Comparison of ENCODE assay signal across 8 cellular contexts in the genomic region with DNA sequence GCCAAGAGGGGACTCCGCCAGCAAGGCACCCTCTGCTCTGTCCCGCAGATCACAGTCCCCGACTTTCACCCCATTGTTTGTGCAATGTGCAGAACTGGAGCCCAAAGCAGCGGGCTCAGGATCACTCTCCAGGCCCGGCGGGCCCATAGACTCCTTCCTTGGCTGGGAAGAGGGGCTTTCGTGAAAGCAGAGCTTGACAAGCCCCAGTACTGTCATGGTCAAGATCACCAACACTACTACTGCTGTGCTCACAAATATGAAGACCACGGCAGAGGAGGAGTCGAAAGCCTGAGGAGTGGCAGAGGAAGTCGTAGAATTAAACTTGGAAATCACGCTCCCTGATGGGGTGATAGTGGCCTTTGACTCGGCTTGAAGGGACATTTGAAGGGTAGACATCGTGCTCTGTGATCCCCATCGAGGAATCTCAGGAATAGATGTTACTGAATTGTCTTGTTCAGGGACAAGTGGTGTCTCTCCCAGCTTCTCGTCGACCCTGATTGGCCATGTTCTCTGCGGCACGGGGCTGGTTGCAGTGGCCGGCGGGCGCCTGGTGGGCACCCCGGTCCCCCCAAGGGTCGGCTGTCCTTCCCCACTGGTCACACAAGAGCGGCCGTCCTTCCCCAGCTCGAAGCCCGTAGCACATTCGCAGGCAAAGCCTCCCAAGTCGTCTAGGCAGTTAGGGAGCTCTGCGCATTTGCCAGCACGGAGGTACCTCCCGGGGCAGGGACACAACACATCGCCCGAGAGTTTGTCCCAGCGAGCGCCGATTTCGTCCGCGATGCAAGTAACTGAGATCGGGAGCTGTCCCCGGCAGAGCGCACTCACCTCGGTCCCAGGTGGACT. TPM values are rescaled to one million over a fixed set of nuclear protein-coding genes. Genes with fewer than 3 reads are reported as not detected.
A peak's percentile ranks its signal among the peaks of the same experiment; 100 is the strongest.
DNase-seq lines count a peak whose midpoint lies in the region; ATAC-seq and TF ChIP-seq lines count a peak whose summit lies in the region.

No MANE protein-coding gene starts in this region.

- dilution Hi-C loops in IMR-90 (cut with HindIII; ENCODE audit: low sequenced_read_pairs, unreplicated experiment), result no loop called here

- 0 out of 2 replicates have a peak overlapping the region, but pooled peaks have one; percentile 31 for H4K5ac ChIP-seq in IMR-90 (ENCODE audit: low read depth, low read length)

- ATAC-seq in IMR-90 (ENCODE audit: low read depth) (no peak), HG02973 (IDR thresholded peaks at IDR 0.05; ENCODE audit: unreplicated experiment) (no peak)
- ATAC-seq in stimulated activated naive CD8-positive, alpha-beta T cell treated with anti-CD3 and anti-CD28 coated beads, Interleukin-15, Interleukin-2, amounts not matched to agents 100 U/mL and 50 U/mL, for 24 hours, result no peak

- in situ Hi-C loops in IMR-90 (cut with MboI; ENCODE audit: low sequenced_read_pairs), result no loop called here

- H3K4me3 ChIP-seq in IMR-90 (ENCODE audit: insufficient read depth, low read depth, low read length) (peak overlapping the region; percentile 31), colonic mucosa (no peak overlapping the region)

- TF ChIP-seq RAD21 in IMR-90 (IDR thresholded peaks at IDR 0.05; ENCODE audit: low read length), result no peak

- DNase-seq in IMR-90 (no peak), colonic mucosa (no peak), kidney glomerular epithelial cell (lab: John Stamatoyannopoulos, UW) (peak; percentile 2), AML-193 (lab: John Stamatoyannopoulos, UW) (no peak), posterior vena cava (ENCODE audit: low spot score) (no peak)
- DNase-seq in stimulated activated naive CD8-positive, alpha-beta T cell treated with anti-CD3 and anti-CD28 coated beads, Interleukin-15, Interleukin-2, amounts not matched to agents 100 U/mL and 50 U/mL, for 24 hours, result peak; percentile 4
- no peak for DNase-seq in activated CD8-positive, alpha-beta memory T cell treated with anti-CD3 and anti-CD28 coated beads for 24 hours

- H4K91ac ChIP-seq in IMR-90 (ENCODE audit: insufficient read depth, low read depth, low read length), result peak overlapping the region; percentile 32

- peak overlapping the region; percentile 46 for H3K4me2 ChIP-seq in IMR-90 (ENCODE audit: low read depth, low read length)

- peak overlapping the region; percentile 83 for H2BK120ac ChIP-seq in IMR-90 (ENCODE audit: low read depth, low read length)

- peak overlapping the region; percentile 59; the same call in 1 of the 2 replicates for H3K14ac ChIP-seq in IMR-90 (replicated peaks; ENCODE audit: low read depth, low read length)

- 30% methylated on average over 11 of the region's 44 CpGs; no CpG with 5 or more reads in 1 of the 2 experiments for WGBS in IMR-90 (ENCODE audit: extremely low coverage in 2 of 2, insufficient read length in 1 of 2), 2 experiments

- peaks cover 2% of the 10 kb centered on the region; the same call in 1 of the 2 replicates for H3K4me1 ChIP-seq in IMR-90 (ENCODE audit: control insufficient read depth, insufficient read depth, low read length)
- H3K4me1 ChIP-seq in colonic mucosa, result no peaks in the 10 kb centered on the region

- H3K79me1 ChIP-seq in IMR-90 (ENCODE audit: low read depth in 1 of 2, low read length in 2 of 2), result no peaks in the 10 kb centered on the region

- peak overlapping the region; percentile 33 to 52; a peak in 2 of 4 replicates for H4K8ac ChIP-seq in IMR-90 (ENCODE audit: low read depth in 2 of 2, low read length in 2 of 2)

- no peaks in the 10 kb centered on the region for H4K20me1 ChIP-seq in IMR-90 (ENCODE audit: insufficient read depth, low read length)

- peak overlapping the region; percentile 78; the same call in 1 of the 3 replicates for H2BK15ac ChIP-seq in IMR-90 (ENCODE audit: low read depth, low read length)

- CTCF ChIA-PET in IMR-90 (lab: Yijun Ruan, JAX), result no interaction called here

- BruUV-seq in IMR-90 (replicated peaks; lab: Mats Ljungman, UMichigan), result no TSS peak

- H3K27me3 ChIP-seq in IMR-90 (ENCODE audit: control insufficient read depth, insufficient read depth, low read length), result no peaks in the 10 kb centered on the region
- peaks cover 6% of the 10 kb centered on the region for H3K27me3 ChIP-seq in colonic mucosa

- POLR2A ChIA-PET in IMR-90 (lab: Charles Lee; ENCODE audit: unreplicated experiment), result no interaction called here

- peak overlapping the region; percentile 60 for H3K4ac ChIP-seq in IMR-90 (ENCODE audit: low read depth, low read length)

- no peaks in the 10 kb centered on the region for H3K9me1 ChIP-seq in IMR-90 (ENCODE audit: insufficient read depth, low read length)

- peak overlapping the region; percentile 76 for H2AK9ac ChIP-seq in IMR-90 (replicated peaks; ENCODE audit: low read depth, low read length, poor library complexity)

- peak overlapping the region; percentile 83 for H3K23ac ChIP-seq in IMR-90 (ENCODE audit: low read depth, low read length)

- intact Hi-C loops in IMR-90 (cut with micrococcal nuclease) (loop anchor here (5.0 kb wide), 1 partner anchor 148 kb away; no protein-coding TSS in a partner anchor), colonic mucosa (cut with DNase I) (no loop called here), posterior vena cava (cut with DNase I) (no loop called here)

- H3K56ac ChIP-seq in IMR-90 (ENCODE audit: extremely low read depth, insufficient read depth, low read length), result peak overlapping the region; percentile 33; the same call in 1 of the 2 replicates

- no peak for TF ChIP-seq CTCF in IMR-90 (conservative IDR thresholded peaks at IDR 0.05; ENCODE audit: low read depth, low read length)
- no peak for TF ChIP-seq CTCF in colonic mucosa (IDR thresholded peaks at IDR 0.05)

- H2AFZ ChIP-seq in IMR-90 (replicated peaks; ENCODE audit: low read length, poor library complexity), result peak overlapping the region; percentile 78

- peak overlapping the region; percentile 46; the same call in 1 of the 2 replicates for H2AK5ac ChIP-seq in IMR-90 (ENCODE audit: low read depth, low read length)

- H3K9me3 ChIP-seq in IMR-90 (ENCODE audit: control insufficient read depth, insufficient read depth, low read length), result 0 out of 2 replicates have a peak, but pooled peaks cover 2% of the 10 kb centered on the region
- no peaks in the 10 kb centered on the region for H3K9me3 ChIP-seq in colonic mucosa

- H2BK20ac ChIP-seq in IMR-90 (ENCODE audit: low read depth, low read length), result peak overlapping the region; percentile 63; the same call in 1 of the 2 replicates

- no peak for TF ChIP-seq POLR2A in IMR-90 (IDR thresholded peaks at IDR 0.05; ENCODE audit: low read depth, low read length)

- H3K27ac ChIP-seq in IMR-90 (ENCODE audit: insufficient read depth, low read length) (peak overlapping the region; percentile 27), colonic mucosa (peak overlapping the region; percentile 17)

- H3K18ac ChIP-seq in IMR-90 (ENCODE audit: low read depth, low read length), result no peak overlapping the region

- H2BK5ac ChIP-seq in IMR-90 (ENCODE audit: low read depth, low read length, poor library complexity, severe bottlenecking), result peak overlapping the region; percentile 60

- peak overlapping the region; percentile 29; the same call in 1 of the 2 replicates for H3K9ac ChIP-seq in IMR-90 (ENCODE audit: low read depth, low read length)
- H3K9ac ChIP-seq in colonic mucosa (ENCODE audit: low read depth in 2 of 2, low read length in 2 of 2), result peak overlapping the region in 1 of 2 donors; percentile 19

- H3K36me3 ChIP-seq in IMR-90 (ENCODE audit: control insufficient read depth, insufficient read depth, low read length) (no peaks in the 10 kb centered on the region), colonic mucosa (no peaks in the 10 kb centered on the region)

TF ChIP-seq in IMR-90, 13 proteins besides CTCF, POLR2A, EP300 and RAD21:
- TF ChIP-seq, protein P1, sequence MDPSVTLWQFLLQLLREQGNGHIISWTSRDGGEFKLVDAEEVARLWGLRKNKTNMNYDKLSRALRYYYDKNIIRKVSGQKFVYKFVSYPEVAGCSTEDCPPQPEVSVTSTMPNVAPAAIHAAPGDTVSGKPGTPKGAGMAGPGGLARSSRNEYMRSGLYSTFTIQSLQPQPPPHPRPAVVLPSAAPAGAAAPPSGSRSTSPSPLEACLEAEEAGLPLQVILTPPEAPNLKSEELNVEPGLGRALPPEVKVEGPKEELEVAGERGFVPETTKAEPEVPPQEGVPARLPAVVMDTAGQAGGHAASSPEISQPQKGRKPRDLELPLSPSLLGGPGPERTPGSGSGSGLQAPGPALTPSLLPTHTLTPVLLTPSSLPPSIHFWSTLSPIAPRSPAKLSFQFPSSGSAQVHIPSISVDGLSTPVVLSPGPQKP (IDR thresholded peaks at IDR 0.05; ENCODE audit: borderline replicate concordance, low read depth, low read length), result no peak
- TF ChIP-seq RFX5 (IDR thresholded peaks at IDR 0.05; ENCODE audit: low read depth, low read length) (no peak), SMC3 (IDR thresholded peaks at IDR 0.05; ENCODE audit: low read depth, low read length) (no peak), CEBPB (IDR thresholded peaks at IDR 0.05; ENCODE audit: low read depth, low read length) (no peak), FOS (IDR thresholded peaks at IDR 0.05; ENCODE audit: low read depth, low read length) (no peak), CHD1 (IDR thresholded peaks at IDR 0.05; ENCODE audit: low read depth, low read length) (no peak)
- TF ChIP-seq, protein P2, sequence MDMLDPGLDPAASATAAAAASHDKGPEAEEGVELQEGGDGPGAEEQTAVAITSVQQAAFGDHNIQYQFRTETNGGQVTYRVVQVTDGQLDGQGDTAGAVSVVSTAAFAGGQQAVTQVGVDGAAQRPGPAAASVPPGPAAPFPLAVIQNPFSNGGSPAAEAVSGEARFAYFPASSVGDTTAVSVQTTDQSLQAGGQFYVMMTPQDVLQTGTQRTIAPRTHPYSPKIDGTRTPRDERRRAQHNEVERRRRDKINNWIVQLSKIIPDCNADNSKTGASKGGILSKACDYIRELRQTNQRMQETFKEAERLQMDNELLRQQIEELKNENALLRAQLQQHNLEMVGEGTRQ (IDR thresholded peaks at IDR 0.05; ENCODE audit: low read depth, low read length), result no peak
TF ChIP-seq in IMR-90: peak in this region for 0.

RNA-seq across cellular contexts. Expression of a gene that starts 1.1 kb away (rescaled TPM):
- 2.8 and 3.0 TPM in 2 replicates for total RNA-seq in IMR-90 (2012; rRNA removed)
- polyA plus RNA-seq in IMR-90 (2012; rRNA removed), result 5.7 and 6.2 TPM in 2 replicates
- polyA plus RNA-seq in IMR-90 (2012; cell fraction: cytosol; rRNA removed), result 4.6 and 5.4 TPM in 2 replicates
- polyA plus RNA-seq in IMR-90 (2012; cell fraction: nucleus; rRNA removed; ENCODE audit: low replicate concordance), result 1.4 and 2.9 TPM in 2 replicates
- total RNA-seq in colonic mucosa, result 1 to 10 TPM; 4.4 to 7.7 TPM
- total RNA-seq in posterior vena cava, result 10 to 100 TPM; 31.6 to 36.4 TPM

RNA-seq across cellular contexts. Expression of a gene that starts 47.1 kb away (rescaled TPM):
- total RNA-seq in IMR-90 (2012; rRNA removed), result 1.1 and 1.4 TPM in 2 replicates
- 5.5 and 5.6 TPM in 2 replicates for polyA plus RNA-seq in IMR-90 (2012; rRNA removed)
- 3.2 and 4.9 TPM in 2 replicates for polyA plus RNA-seq in IMR-90 (2012; cell fraction: cytosol; rRNA removed)
- polyA plus RNA-seq in IMR-90 (2012; cell fraction: nucleus; rRNA removed; ENCODE audit: low replicate concordance), result 4.7 and 4.8 TPM in 2 replicates
- total RNA-seq in colonic mucosa, result 1 to 10 TPM; 8.5 to 8.8 TPM
- 1 to 10 TPM in 1 of 2 donors, under 1 TPM in 1; 0.74 to 1.5 TPM for total RNA-seq in posterior vena cava

Comparison
In these comparisons a context has a peak if more than half of its experiments do, and no peak if none do; other contexts are left out.
1. DNase-seq: peak in kidney glomerular epithelial cell (single experiment) and stimulated activated naive CD8-positive, alpha-beta T cell treated with anti-CD3 and anti-CD28 coated beads, Interleukin-15, Interleukin-2, amounts not matched to agents 100 U/mL and 50 U/mL, for 24 hours (single experiment); none in IMR-90 (single experiment), colonic mucosa (single experiment), activated CD8-positive, alpha-beta memory T cell treated with anti-CD3 and anti-CD28 coated beads for 24 hours (single experiment), AML-193 (0 of 2) and posterior vena cava (single experiment).